ENCODE assay signal across 9 cellular contexts in genomic region chr1:44423706-44424546, GRCh38. TPM values are rescaled to one million over a fixed set of nuclear protein-coding genes. Genes with fewer than 3 reads are reported as not detected.
DNase-seq lines count a peak whose midpoint lies in the region; ATAC-seq, FAIRE-seq and TF ChIP-seq lines count a peak whose summit lies in the region.
"Had no signal": no experiment of that assay in that cellular context is flagged by ENCODE, and none has a peak within 500 bp of the region (broad histone marks: within the 10 kb centered on the region; RNA-seq: fewer than 3 reads in every experiment).

No MANE protein-coding gene starts in this region.

- TF ChIP-seq CTCF in SK-N-SH (IDR thresholded peaks at IDR 0.05) (no peak), fibroblast of pulmonary artery (IDR thresholded peaks at IDR 0.05; ENCODE audit: low read length, missing control alignments) (no peak), gastrocnemius medialis (IDR thresholded peaks at IDR 0.05 in 4 of 5, conservative IDR thresholded peaks at IDR 0.05 in 1 of 5) (no peak), GM10248 (IDR thresholded peaks at IDR 0.05; ENCODE audit: control extremely low read depth, extremely low read depth, low read depth, missing control alignments) (no peak)

- no peak for TF ChIP-seq EP300 in SK-N-SH (IDR thresholded peaks at IDR 0.05; ENCODE audit: borderline replicate concordance in 1 of 2, low read depth in 1 of 2, low read length in 1 of 2)

- H3K36me3 ChIP-seq in SK-N-SH (replicated peaks in 1 of 2; ENCODE audit: control insufficient read depth in 1 of 2, insufficient read depth in 2 of 2, low read length in 1 of 2) (no peaks in the 10 kb centered on the region), gastrocnemius medialis (no peaks in the 10 kb centered on the region)

- no peaks in the 10 kb centered on the region for H3K9me3 Mint-ChIP-seq in activated CD4-positive, alpha-beta T cell treated with anti-CD3 and anti-CD28 coated beads, Interleukin-2, amount 10 ng/mL, durations not matched to agents 24 days and 14 days

- in situ Hi-C loops in G401 (cut with HindIII; ENCODE audit: low sequenced_read_pairs) (no loop called here), gastrocnemius medialis (cut with MboI; ENCODE audit: low sequenced_read_pairs in 4 of 4) (no loop called here)

- no peaks in the 10 kb centered on the region for H3K9me2 ChIP-seq in SK-N-SH

- H3K27me3 ChIP-seq in SK-N-SH (ENCODE audit: insufficient read depth) (peaks cover 76% of the 10 kb centered on the region), gastrocnemius medialis (peaks cover 30 to 49% (median 31%) of the 10 kb centered on the region in 3 donors)

- no peaks in the 10 kb centered on the region for H3K79me2 ChIP-seq in SK-N-SH (ENCODE audit: insufficient read depth)

- peaks cover 9% of the 10 kb centered on the region for H3F3A ChIP-seq in SK-N-SH (replicated peaks; ENCODE audit: insufficient read depth)

- no peak for TF ChIP-seq POLR2A in gastrocnemius medialis (IDR thresholded peaks at IDR 0.05)
- TF ChIP-seq POLR2A in GM12891 (IDR thresholded peaks at IDR 0.05; ENCODE audit: low read depth, low read length) = no peak

- DNase-seq in G401 (ENCODE audit: low spot score) (peak; percentile 30), SK-N-SH (no peak), fibroblast of pulmonary artery (ENCODE audit: low read depth) (peak; percentile 86), gastrocnemius medialis (peak; percentile 23 to 36), GM12891 (ENCODE audit: insufficient read length, low spot score) (no peak), NCI-H748 (lab: John Stamatoyannopoulos, UW; ENCODE audit: unreplicated experiment) (no peak), GM10248 (ENCODE audit: extremely low spot score) (no peak)
- no peak for DNase-seq in activated CD4-positive, alpha-beta T cell treated with anti-CD3 and anti-CD28 coated beads, Interleukin-2, amount 10 ng/mL, durations not matched to agents 24 days and 14 days

- H2AFZ ChIP-seq in SK-N-SH (ENCODE audit: low read depth) = no peak overlapping the region

- no peaks in the 10 kb centered on the region for H3K9me3 ChIP-seq in SK-N-SH
- H3K9me3 ChIP-seq in gastrocnemius medialis = no peaks in the 10 kb centered on the region

- POLR2A ChIA-PET in SK-N-SH (lab: Yijun Ruan, JAX) (no interaction called here), GM10248 (lab: Yijun Ruan, JAX) (no interaction called here)

- H3K4me1 ChIP-seq in SK-N-SH (ENCODE audit: control insufficient read depth in 1 of 2, insufficient read depth in 2 of 2, low read depth in 1 of 2, low read length in 1 of 2) (peaks cover 0 to 6% of the 10 kb centered on the region in 2 experiments; a peak in 1 of 4 replicates), gastrocnemius medialis (peaks cover 14 to 20% of the 10 kb centered on the region in 2 donors)

- no peak overlapping the region for H3K4me3 Mint-ChIP-seq in activated CD4-positive, alpha-beta T cell treated with anti-CD3 and anti-CD28 coated beads, Interleukin-2, amount 10 ng/mL, durations not matched to agents 24 days and 14 days

- CTCF ChIA-PET in SK-N-SH (lab: Yijun Ruan, JAX) = interaction anchor here (0.6 to 1.4 kb wide), 4 partner anchors 10 to 229 kb away, joined by 3 to 5 read pairs (median 3); no protein-coding TSS in a partner anchor
- CTCF ChIA-PET in GM10248 (lab: Yijun Ruan, JAX) = no interaction called here

- H3K27me3 Mint-ChIP-seq in activated CD4-positive, alpha-beta T cell treated with anti-CD3 and anti-CD28 coated beads, Interleukin-2, amount 10 ng/mL, durations not matched to agents 24 days and 14 days = peaks cover 84% of the 10 kb centered on the region

- peaks cover 3% of the 10 kb centered on the region for H3K4me1 Mint-ChIP-seq in activated CD4-positive, alpha-beta T cell treated with anti-CD3 and anti-CD28 coated beads, Interleukin-2, amount 10 ng/mL, durations not matched to agents 24 days and 14 days

- H3K27ac ChIP-seq in SK-N-SH (ENCODE audit: low read depth in 2 of 2, low read length in 1 of 2) (no peak overlapping the region), gastrocnemius medialis (peak overlapping the region in 3 of 4 donors; percentile 29 to 34 (median 30))

- ATAC-seq in gastrocnemius medialis = peak; percentile 78 to 86

- H3K4me3 ChIP-seq in SK-N-SH (ENCODE audit: low read depth in 2 of 2, low read length in 1 of 2) = peak overlapping the region in 1 of 2 experiments; percentile 16; a peak in 1 of 4 replicates
- H3K4me3 ChIP-seq in fibroblast of pulmonary artery (replicated peaks; ENCODE audit: low read depth, low read length) = no peak overlapping the region
- peak overlapping the region in 1 of 4 donors; percentile 13 for H3K4me3 ChIP-seq in gastrocnemius medialis

- WGBS in SK-N-SH (ENCODE audit: low lambda C conversion rate) = 15% methylated on average over 18 of the region's 18 CpGs

- H4K20me1 ChIP-seq in SK-N-SH (ENCODE audit: insufficient read depth) = no peaks in the 10 kb centered on the region

- H3K36me3 Mint-ChIP-seq in activated CD4-positive, alpha-beta T cell treated with anti-CD3 and anti-CD28 coated beads, Interleukin-2, amount 10 ng/mL, durations not matched to agents 24 days and 14 days (ENCODE audit: low read depth) = no peaks in the 10 kb centered on the region

- intact Hi-C loops in gastrocnemius medialis (cut with DNase I; ENCODE audit: low total_unique reads) = no loop called here
- intact Hi-C loops in activated CD4-positive, alpha-beta T cell treated with anti-CD3 and anti-CD28 coated beads, Interleukin-2, amount 10 ng/mL, durations not matched to agents 24 days and 14 days (cut with micrococcal nuclease) = no loop called here

- TF ChIP-seq RAD21 in SK-N-SH (IDR thresholded peaks at IDR 0.05; ENCODE audit: low read length) = no peak

- H3K27ac Mint-ChIP-seq in activated CD4-positive, alpha-beta T cell treated with anti-CD3 and anti-CD28 coated beads, Interleukin-2, amount 10 ng/mL, durations not matched to agents 24 days and 14 days = no peak overlapping the region

- no peak for FAIRE-seq in GM12891 (lab: Jason Lieb, UNC)
- FAIRE-seq: GM18507 had no signal

- no peak overlapping the region for H3K9ac ChIP-seq in SK-N-SH

- H3K4me2 ChIP-seq in SK-N-SH = peak overlapping the region; percentile 30

TF ChIP-seq in SK-N-SH, 30 proteins besides CTCF, POLR2A, EP300 and RAD21 (continues in another document):
- TF ChIP-seq ELF1 (IDR thresholded peaks at IDR 0.05) (peak; percentile 34; the same call in 1 of the 2 replicates), NFIC (IDR thresholded peaks at IDR 0.05; ENCODE audit: borderline replicate concordance) (peak; percentile 89), MAX (IDR thresholded peaks at IDR 0.05; ENCODE audit: low read depth) (peak; percentile 43; the same call in 1 of the 2 replicates), TEAD4 (IDR thresholded peaks at IDR 0.05; ENCODE audit: borderline replicate concordance, insufficient read depth) (0 out of 2 replicates have a peak, but pooled peaks have one; percentile 17), TAF1 (IDR thresholded peaks at IDR 0.05; ENCODE audit: borderline replicate concordance, low read depth, low read length) (no peak)

TF ChIP-seq in GM12891, 5 proteins besides CTCF, POLR2A, EP300 and RAD21:
- TF ChIP-seq TAF1 (IDR thresholded peaks at IDR 0.05; ENCODE audit: low read depth, low read length) (no peak), PAX5 (IDR thresholded peaks at IDR 0.05; ENCODE audit: insufficient read depth, low read length, severe bottlenecking) (no peak), POU2F2 (IDR thresholded peaks at IDR 0.05; ENCODE audit: low read depth, low read length) (no peak), POLR2AphosphoS5 (IDR thresholded peaks at IDR 0.05; ENCODE audit: low read depth, low read length) (no peak), SPI1 (IDR thresholded peaks at IDR 0.05; ENCODE audit: low read depth, low read length) (no peak)

RNA-seq across cellular contexts. Expression of gene RNF220, which starts 18.9 kb away (rescaled TPM):
- total RNA-seq in G401 (2014; rRNA removed; shearing (Covaris generic)) = 92.2 and 98.3 TPM in 2 replicates
- 83.7 and 85.2 TPM in 2 replicates for polyA plus RNA-seq in SK-N-SH (2012; rRNA removed)
- 60.9 and 78.5 TPM in 2 replicates for polyA plus RNA-seq in SK-N-SH (2012; cell fraction: cytosol; rRNA removed)
- polyA plus RNA-seq in SK-N-SH (2012; cell fraction: nucleus; rRNA removed) = 90.5 and 107 TPM in 2 replicates
- total RNA-seq in gastrocnemius medialis = 100 to 1,000 TPM in 3 of 4 donors, 10 to 100 TPM in 1; 91.2 to 172 (median 128) TPM
- polyA plus RNA-seq in GM12891 (2012; ENCODE audit: low read depth, missing spikeins) = 52.4 TPM
- total RNA-seq in activated CD4-positive, alpha-beta T cell treated with anti-CD3 and anti-CD28 coated beads, Interleukin-2, amount 10 ng/mL, durations not matched to agents 24 days and 14 days = 101 and 102 TPM in 2 replicates

Comparison
In these comparisons a context has a peak if more than half of its experiments do, and no peak if none do; other contexts are left out.
1. DNase-seq: peak in G401 (single experiment), fibroblast of pulmonary artery (single experiment) and gastrocnemius medialis (2 of 2); none in SK-N-SH (single experiment), GM12891 (single experiment), NCI-H748 (single experiment), activated CD4-positive, alpha-beta T cell treated with anti-CD3 and anti-CD28 coated beads, Interleukin-2, amount 10 ng/mL, durations not matched to agents 24 days and 14 days (single experiment) and GM10248 (single experiment).
2. H3K27ac ChIP-seq: peak in gastrocnemius medialis (3 of 4); none in SK-N-SH (0 of 2).